Comparison of ENCODE assay signal across 15 cellular contexts in the genomic region with DNA sequence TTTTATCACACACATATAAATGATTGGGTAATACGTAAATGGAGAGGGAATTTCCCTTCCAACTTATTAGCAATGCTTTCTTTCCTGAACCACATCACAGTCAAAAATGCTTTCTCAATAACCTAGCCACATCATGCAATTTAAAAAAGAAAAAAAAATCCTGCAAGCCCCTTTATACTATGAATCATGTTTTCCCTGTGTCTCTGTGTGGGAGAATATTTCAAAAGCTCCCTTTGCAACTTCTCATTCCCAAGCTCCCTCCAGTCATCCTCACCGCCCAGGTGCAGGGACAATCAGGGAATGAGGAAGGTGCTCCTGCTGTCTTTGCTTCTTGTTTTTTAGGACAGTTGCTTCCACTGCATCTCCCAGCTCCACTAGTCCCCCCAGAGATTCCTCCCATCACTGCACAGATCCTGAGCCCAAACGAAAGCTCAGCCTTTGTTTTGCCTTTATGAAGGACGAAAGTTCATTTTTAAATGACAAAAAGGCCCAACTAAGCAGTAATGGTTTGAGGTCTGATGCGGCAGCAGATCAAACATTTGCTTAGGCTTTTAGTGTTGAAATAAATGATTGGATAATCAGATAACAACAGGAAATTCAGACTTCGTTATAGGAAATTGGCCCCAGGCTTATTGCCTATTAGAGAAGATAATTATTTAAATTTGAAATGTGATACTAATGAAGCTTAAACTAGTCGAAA. TPM values are rescaled to one million over a fixed set of nuclear protein-coding genes. Genes with fewer than 3 reads are reported as not detected.
DNase-seq lines count a peak whose midpoint lies in the region; ATAC-seq and TF ChIP-seq lines count a peak whose summit lies in the region.
"Had no signal": no experiment of that assay in that cellular context is flagged by ENCODE, and none has a peak within 500 bp of the region (broad histone marks: within the 10 kb centered on the region; RNA-seq: fewer than 3 reads in every experiment).

No MANE protein-coding gene starts in this region.

- no TSS peak for BruUV-seq in A673 (replicated peaks; lab: Mats Ljungman, UMichigan)
- BruUV-seq in MCF 10A (replicated peaks; lab: Mats Ljungman, UMichigan): no TSS peak

- H3K9me3 Mint-ChIP-seq in MCF 10A (ENCODE audit: unreplicated experiment): no peaks in the 10 kb centered on the region
- H3K9me3 Mint-ChIP-seq: activated naive CD4-positive, alpha-beta T cell treated with anti-CD3 and anti-CD28 coated beads for 36 hours had no signal

- H3K4me3 Mint-ChIP-seq in MCF 10A (ENCODE audit: unreplicated experiment): no peak overlapping the region
- H3K4me3 Mint-ChIP-seq: activated naive CD4-positive, alpha-beta T cell treated with anti-CD3 and anti-CD28 coated beads for 36 hours had no signal

- no peaks in the 10 kb centered on the region for H3K36me3 Mint-ChIP-seq in MCF 10A (ENCODE audit: insufficient read depth, unreplicated experiment)

- H3K27me3 ChIP-seq in A673 (replicated peaks; ENCODE audit: insufficient read depth, low read depth, low read length, poor library complexity) (no peaks in the 10 kb centered on the region), right lobe of liver (no peaks in the 10 kb centered on the region)
- H3K27me3 ChIP-seq: BLaER1 treated with 17β-estradiol and CSF1 and Interleukin-3, amounts not matched to agents 10 nM and 100 nM had no signal

- H3K4me1 ChIP-seq in A673 (ENCODE audit: insufficient read depth, low read length, poor library complexity, severe bottlenecking) (peaks cover 35% of the 10 kb centered on the region), right lobe of liver (peaks cover 0 to 40% (median 8%) of the 10 kb centered on the region in 4 donors)
- H3K4me1 ChIP-seq: left ventricle myocardium inferior had no signal

- no peaks in the 10 kb centered on the region for H3K27me3 Mint-ChIP-seq in MCF 10A (ENCODE audit: insufficient read depth, unreplicated experiment)

- H3K27ac ChIP-seq in A673 (ENCODE audit: low read depth, low read length, poor library complexity, severe bottlenecking): peak overlapping the region; percentile 60
- peak overlapping the region; percentile 40 to 77 (median 56) for H3K27ac ChIP-seq in right lobe of liver
- H3K27ac ChIP-seq: BLaER1 treated with 17β-estradiol and CSF1 and Interleukin-3, amounts not matched to agents 10 nM and 100 nM; left ventricle myocardium inferior had no signal

- DNase-seq in A673 (ENCODE audit: low spot score): peak; percentile 75
- peak; percentile 38 for DNase-seq in HT1080 (ENCODE audit: low read depth)
- peak; percentile 79 for DNase-seq in MCF 10A (ENCODE audit: unreplicated experiment)
- no peak for DNase-seq in right lobe of liver
- no peak for DNase-seq in DMS79 (lab: John Stamatoyannopoulos, UW)
- DNase-seq: activated CD4-positive, alpha-beta T cell treated with anti-CD3 and anti-CD28 coated beads for 4 hours; activated naive CD4-positive, alpha-beta T cell treated with anti-CD3 and anti-CD28 coated beads for 36 hours; left ventricle myocardium inferior; NCI-H2029; RPMI8226 had no signal

- H3K4me3 ChIP-seq in A673 (ENCODE audit: low read depth, low read length, poor library complexity, severe bottlenecking) (peak overlapping the region; percentile 13), right lobe of liver (no peak overlapping the region)
- H3K4me3 ChIP-seq: BLaER1 treated with 17β-estradiol and CSF1 and Interleukin-3, amounts not matched to agents 10 nM and 100 nM; left ventricle myocardium inferior had no signal

- peak; percentile 51 to 69 (median 62) for ATAC-seq in right lobe of liver
- no peak for ATAC-seq in HG03565 (IDR thresholded peaks at IDR 0.05; ENCODE audit: unreplicated experiment)
- no peak for ATAC-seq in HG03439 (IDR thresholded peaks at IDR 0.05; ENCODE audit: unreplicated experiment)
- ATAC-seq in HG02938 (IDR thresholded peaks at IDR 0.05; ENCODE audit: unreplicated experiment): no peak

- H3K4me1 Mint-ChIP-seq in MCF 10A (ENCODE audit: insufficient read depth, unreplicated experiment): peaks cover 33% of the 10 kb centered on the region

- no peaks in the 10 kb centered on the region for H3K36me3 ChIP-seq in A673 (ENCODE audit: insufficient read depth, low read length, poor library complexity, severe bottlenecking)
- H3K36me3 ChIP-seq in right lobe of liver: peaks cover 0 to 2% (median 0%) of the 10 kb centered on the region in 4 donors
- H3K36me3 ChIP-seq: BLaER1 treated with 17β-estradiol and CSF1 and Interleukin-3, amounts not matched to agents 10 nM and 100 nM; left ventricle myocardium inferior had no signal

- no peak for TF ChIP-seq POLR2A in right lobe of liver (IDR thresholded peaks at IDR 0.05)

- intact Hi-C loops in A673 (cut with micrococcal nuclease; ENCODE audit: unreplicated experiment): loop anchor here (1.0 kb wide), 1 partner anchor 49 kb away; no protein-coding TSS in a partner anchor
- intact Hi-C loops in MCF 10A (cut with micrococcal nuclease): no loop called here
- intact Hi-C loops in right lobe of liver (cut with DNase I): no loop called here

- H3K9me3 ChIP-seq in A673 (ENCODE audit: low read depth, low read length, poor library complexity, severe bottlenecking) (no peaks in the 10 kb centered on the region), right lobe of liver (no peaks in the 10 kb centered on the region)
- H3K9me3 ChIP-seq: BLaER1 treated with 17β-estradiol and CSF1 and Interleukin-3, amounts not matched to agents 10 nM and 100 nM; left ventricle myocardium inferior had no signal

- TF ChIP-seq CTCF in A673 (conservative IDR thresholded peaks at IDR 0.05; ENCODE audit: low read depth, low read length) (no peak), MCF 10A (IDR thresholded peaks at IDR 0.05; ENCODE audit: unreplicated experiment) (no peak), right lobe of liver (IDR thresholded peaks at IDR 0.05) (no peak)

- POLR2A ChIA-PET in A673 (lab: Charles Lee; ENCODE audit: low non-redundant PET): no interaction called here
- POLR2A ChIA-PET in MCF 10A (lab: Yijun Ruan, JAX): interaction anchor here (0.6 to 2.1 kb wide), 6 partner anchors 8 to 99 kb away, joined by 3 to 8 read pairs (median 4); no protein-coding TSS in a partner anchor

- H3K27ac Mint-ChIP-seq in MCF 10A (ENCODE audit: low read depth, unreplicated experiment): peak overlapping the region; percentile 72
- H3K27ac Mint-ChIP-seq: activated naive CD4-positive, alpha-beta T cell treated with anti-CD3 and anti-CD28 coated beads for 36 hours had no signal

- CTCF ChIA-PET in A673 (lab: Charles Lee) (interaction anchor here (0.5 to 0.7 kb wide), 2 partner anchors 122 to 730 kb away, joined by 3 to 4 read pairs; no protein-coding TSS in a partner anchor), MCF 10A (lab: Yijun Ruan, JAX) (interaction anchor here (0.6 to 2.4 kb wide), 6 partner anchors 10 to 69 kb away, joined by 3 to 8 read pairs (median 4); partner anchors contain the start of gene TMEM45A)

- WGBS in right lobe of liver (ENCODE audit: insufficient coverage, low coverage, low lambda C conversion rate, missing lambda C conversion rate): 33% methylated on average over 7 of the region's 7 CpGs

RNA-seq across cellular contexts. Expression of gene ADGRG7, which starts 47.8 kb away (rescaled TPM):
- 2.4 and 2.7 TPM in 2 replicates for total RNA-seq in A673 (2021)
- total RNA-seq in HT1080 (2014; rRNA removed; shearing (Covaris generic)): not detected in 2 replicates
- not detected in 2 replicates for polyA plus RNA-seq in HT1080 (2015; cell fraction: cytosol; rRNA removed)
- 0.08 TPM in 1 of 2 replicates, not detected in the other for polyA plus RNA-seq in HT1080 (2015; cell fraction: nucleus; rRNA removed)
- total RNA-seq in MCF 10A (2022): not detected in 2 replicates
- total RNA-seq in right lobe of liver: 10 to 100 TPM in 4 of 6 experiments, 1 to 10 TPM in 2; 1.9 to 27.2 (median 21.8) TPM
- total RNA-seq: activated naive CD4-positive, alpha-beta T cell treated with anti-CD3 and anti-CD28 coated beads for 36 hours; left ventricle myocardium inferior; pulmonary artery endothelial cell had no signal

Comparison
In these comparisons a context has a peak if more than half of its experiments do, and no peak if none do; other contexts are left out.
1. DNase-seq: peak in A673 (single experiment), HT1080 (single experiment) and MCF 10A (single experiment); none in right lobe of liver (0 of 3) and DMS79 (single experiment).
2. ATAC-seq: peak in right lobe of liver (4 of 4); none in HG03565 (single experiment), HG03439 (single experiment) and HG02938 (single experiment).